In genomic region chr1:208038303-208038702, GRCh38 we compare ENCODE assay signal across 10 cellular contexts.
"Had no signal": no experiment of that assay in that cellular context is flagged by ENCODE, and none has a peak within 500 bp of the region (broad histone marks: within the 10 kb centered on the region; RNA-seq: fewer than 3 reads in every experiment).

No MANE protein-coding gene starts in this region.

- H3K9me3 ChIP-seq: HAP-1 had no signal

- ATAC-seq: HCT116, HepG2 had no signal

- H3K4me1 Mint-ChIP-seq: IgD-negative memory B cell had no signal

- H2AFZ ChIP-seq: GM23248 had no signal

- H3K4me3 Mint-ChIP-seq: HFFc6, IgD-negative memory B cell had no signal

- DNase-seq: GM23248, GOT3, H7, HFFc6, KBM-7 had no signal

- H3K4me1 ChIP-seq: HAP-1 had no signal

- H3K9ac ChIP-seq: GM23248 had no signal

- H3K27ac Mint-ChIP-seq: HFFc6, IgD-negative memory B cell had no signal

- H3K27ac ChIP-seq: GM23248, HL-60 had no signal

- H3K4me3 ChIP-seq: GM23248, HAP-1 had no signal

- H3K9me3 Mint-ChIP-seq: HFFc6, IgD-negative memory B cell had no signal

- H3K36me3 ChIP-seq: HAP-1 had no signal
